1 cellular context compared by ENCODE assay signal in the genomic region with DNA sequence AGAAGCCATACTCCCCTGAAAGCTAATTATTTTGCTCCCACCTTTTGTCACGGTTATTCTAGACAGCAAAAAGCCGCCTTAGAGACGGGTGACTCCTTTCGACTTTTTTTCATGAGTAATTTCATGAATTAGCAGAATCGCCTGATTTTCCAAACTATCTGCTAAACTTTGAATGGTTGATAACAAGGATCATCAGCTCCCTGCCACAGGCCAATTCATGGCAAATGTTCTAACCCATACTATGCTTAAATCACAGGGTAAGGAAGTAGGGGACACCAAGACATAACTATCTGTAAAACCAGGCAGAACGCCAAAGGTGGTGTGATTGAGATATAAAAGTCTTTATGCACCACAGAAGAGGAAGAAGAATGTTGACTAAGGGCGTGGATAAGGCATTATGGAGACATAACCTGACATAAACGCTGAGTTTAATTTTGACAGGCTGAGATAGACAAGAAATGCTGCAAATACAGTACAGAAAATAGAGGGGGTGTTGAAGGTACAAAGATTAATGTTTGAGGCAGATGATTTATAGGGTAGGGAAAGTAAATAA.
TF ChIP-seq lines count a peak whose summit lies in the region.

No MANE protein-coding gene starts in this region.

TF ChIP-seq in IMR-90, 13 proteins besides CTCF, POLR2A, EP300 and RAD21:
- TF ChIP-seq CEBPB (IDR thresholded peaks at IDR 0.05; ENCODE audit: low read depth, low read length): no peak
- no peak for TF ChIP-seq FOS (IDR thresholded peaks at IDR 0.05; ENCODE audit: low read depth, low read length)
- no peak for TF ChIP-seq BHLHE40 (IDR thresholded peaks at IDR 0.05; ENCODE audit: low read depth, low read length)
- no peak for TF ChIP-seq CHD1 (IDR thresholded peaks at IDR 0.05; ENCODE audit: low read depth, low read length)
